20 cellular contexts compared by ENCODE assay signal in genomic region chr1:53288247-53289049, GRCh38. TPM values are rescaled to one million over a fixed set of nuclear protein-coding genes. Genes with fewer than 3 reads are reported as not detected.
DNase-seq lines count a peak whose midpoint lies in the region; ATAC-seq and TF ChIP-seq lines count a peak whose summit lies in the region.
"Had no signal": no experiment of that assay in that cellular context is flagged by ENCODE, and none has a peak within 500 bp of the region (broad histone marks: within the 10 kb centered on the region; RNA-seq: fewer than 3 reads in every experiment).

No MANE protein-coding gene starts in this region.

- CTCF ChIA-PET in activated naive CD4-positive, alpha-beta T cell treated with anti-CD3 and anti-CD28 coated beads, Interleukin-2, amount 10 ng/mL, durations not matched to agents 7 days and 5 days (lab: Charles Lee), result interaction anchor here (0.8 to 1.8 kb wide), 3 partner anchors 10 to 105 kb away, joined by 3 to 10 read pairs (median 3); no protein-coding TSS in a partner anchor

- H3K36me3 Mint-ChIP-seq in activated naive CD4-positive, alpha-beta T cell treated with anti-CD3 and anti-CD28 coated beads, Interleukin-2, amount 50 U/mL, for 72 hours, result peaks cover 0 to 6% of the 10 kb centered on the region in 2 donors
- H3K36me3 Mint-ChIP-seq in activated naive CD4-positive, alpha-beta T cell treated with anti-CD3 and anti-CD28 coated beads, Interleukin-2, amount 10 ng/mL, durations not matched to agents 7 days and 5 days, result peaks cover 19% of the 10 kb centered on the region
- H3K36me3 Mint-ChIP-seq in brain (peaks cover 4% of the 10 kb centered on the region), memory B cell (peaks cover 5% of the 10 kb centered on the region)
- H3K36me3 Mint-ChIP-seq: activated naive CD8-positive, alpha-beta T cell treated with anti-CD3 and anti-CD28 coated beads, Interleukin-2, amount 10 ng/mL, durations not matched to agents 7 days and 5 days had no signal

- peaks cover 0 to 6% (median 5%) of the 10 kb centered on the region in 4 donors for H3K4me1 ChIP-seq in transverse colon

- H3K27me3 Mint-ChIP-seq in activated naive CD4-positive, alpha-beta T cell treated with anti-CD3 and anti-CD28 coated beads, Interleukin-2, amount 10 ng/mL, durations not matched to agents 7 days and 5 days, result no peaks in the 10 kb centered on the region
- no peaks in the 10 kb centered on the region for H3K27me3 Mint-ChIP-seq in brain
- no peaks in the 10 kb centered on the region for H3K27me3 Mint-ChIP-seq in memory B cell
- H3K27me3 Mint-ChIP-seq: activated naive CD8-positive, alpha-beta T cell treated with anti-CD3 and anti-CD28 coated beads, Interleukin-2, amount 10 ng/mL, durations not matched to agents 7 days and 5 days had no signal

- no peak for TF ChIP-seq EP300 in transverse colon (IDR thresholded peaks at IDR 0.05; ENCODE audit: low read depth)

- H3K4me3 ChIP-seq in transverse colon, result no peak overlapping the region
- H3K4me3 ChIP-seq: lower lobe of right lung, right atrium auricular region, vagina had no signal

- H3K9me3 Mint-ChIP-seq in activated naive CD4-positive, alpha-beta T cell treated with anti-CD3 and anti-CD28 coated beads, Interleukin-2, amount 50 U/mL, for 72 hours, result no peaks in the 10 kb centered on the region
- H3K9me3 Mint-ChIP-seq in activated naive CD4-positive, alpha-beta T cell treated with anti-CD3 and anti-CD28 coated beads, Interleukin-2, amount 10 ng/mL, durations not matched to agents 7 days and 5 days, result no peaks in the 10 kb centered on the region
- H3K9me3 Mint-ChIP-seq in brain (no peaks in the 10 kb centered on the region), memory B cell (no peaks in the 10 kb centered on the region)
- H3K9me3 Mint-ChIP-seq: activated naive CD8-positive, alpha-beta T cell treated with anti-CD3 and anti-CD28 coated beads, Interleukin-2, amount 10 ng/mL, durations not matched to agents 7 days and 5 days; activated T-helper 1 cell treated with anti-CD3 and anti-CD28 coated beads, Interleukin-12 subunit alpha, Interleukin-12 subunit beta, Interleukin-2, Interleukin-4 antibody, amounts not matched to agents 30 ng/mL and 10 ng/mL and 1 ng/mL, durations not matched to agents 14 hours and 24 hours and 36 hours had no signal

- TF ChIP-seq POLR2A in transverse colon (IDR thresholded peaks at IDR 0.05), result no peak

- peaks cover 18% of the 10 kb centered on the region for H3K4me1 Mint-ChIP-seq in activated naive CD4-positive, alpha-beta T cell treated with anti-CD3 and anti-CD28 coated beads, Interleukin-2, amount 10 ng/mL, durations not matched to agents 7 days and 5 days
- H3K4me1 Mint-ChIP-seq in brain, result peaks cover 79% of the 10 kb centered on the region
- H3K4me1 Mint-ChIP-seq in memory B cell, result peaks cover 13% of the 10 kb centered on the region

- TF ChIP-seq CTCF in brain (conservative IDR thresholded peaks at IDR 0.05) (no peak), transverse colon (IDR thresholded peaks at IDR 0.05) (no peak)

- intact Hi-C loops in transverse colon (cut with DNase I; ENCODE audit: low total_unique reads), result no loop called here
- intact Hi-C loops in cardiac septum (cut with DNase I), result no loop called here

- H3K36me3 ChIP-seq in transverse colon, result no peaks in the 10 kb centered on the region
- H3K36me3 ChIP-seq: brain microvascular endothelial cell, lower lobe of right lung, right atrium auricular region, vagina had no signal

- no peaks in the 10 kb centered on the region for H3K9me3 ChIP-seq in transverse colon
- H3K9me3 ChIP-seq: lower lobe of right lung, right atrium auricular region, vagina had no signal

- no peak for DNase-seq in activated naive CD4-positive, alpha-beta T cell treated with anti-CD3 and anti-CD28 coated beads, Interleukin-2, amount 50 U/mL, for 72 hours (ENCODE audit: low spot score in 2 of 2)
- DNase-seq in activated naive CD4-positive, alpha-beta T cell treated with anti-CD3 and anti-CD28 coated beads, Interleukin-2, amount 10 ng/mL, durations not matched to agents 7 days and 5 days, result no peak
- DNase-seq in memory B cell (ENCODE audit: low spot score in 2 of 2) (no peak), transverse colon (no peak), cardiac septum (ENCODE audit: low spot score) (no peak)
- DNase-seq in stimulated activated CD4-positive, alpha-beta T cell treated with anti-CD3 and anti-CD28 coated beads, Interleukin-2, amount 100 ng/mL, for 48 hours, result no peak
- DNase-seq: activated CD4-positive, alpha-beta T cell treated with anti-CD3 and anti-CD28 coated beads for 1 hour; activated naive CD8-positive, alpha-beta T cell treated with anti-CD3 and anti-CD28 coated beads, Interleukin-2, amount 10 ng/mL, durations not matched to agents 7 days and 5 days; brain microvascular endothelial cell; C1 segment of cervical spinal cord; cortex of kidney; lower lobe of right lung; NCI-H2081; NCI-H510A treated with DMSO at 0.1 percent for 48 hours had no signal

- in situ Hi-C loops in transverse colon (cut with MboI; ENCODE audit: low pct_ligation_motif_present in 1 of 4, low pct_unique_long_range_greater_than_20kb in 1 of 4, low sequenced_read_pairs in 3 of 4), result loop anchor here in 2 of 4 donors (10.0 to 25.0 kb wide), 2 partner anchors 106 to 474 kb away; no protein-coding TSS in a partner anchor

- H3K27me3 ChIP-seq in transverse colon, result no peaks in the 10 kb centered on the region
- H3K27me3 ChIP-seq: brain microvascular endothelial cell, right atrium auricular region, vagina had no signal

- H3K27ac Mint-ChIP-seq in activated naive CD4-positive, alpha-beta T cell treated with anti-CD3 and anti-CD28 coated beads, Interleukin-2, amount 50 U/mL, for 72 hours, result peak overlapping the region; percentile 12 to 22
- no peak overlapping the region for H3K27ac Mint-ChIP-seq in activated naive CD4-positive, alpha-beta T cell treated with anti-CD3 and anti-CD28 coated beads, Interleukin-2, amount 10 ng/mL, durations not matched to agents 7 days and 5 days
- H3K27ac Mint-ChIP-seq in brain (peak overlapping the region; percentile 94 to 99 (median 98)), memory B cell (peak overlapping the region; percentile 50)
- H3K27ac Mint-ChIP-seq: activated naive CD8-positive, alpha-beta T cell treated with anti-CD3 and anti-CD28 coated beads, Interleukin-2, amount 10 ng/mL, durations not matched to agents 7 days and 5 days had no signal

- H3K27ac ChIP-seq in transverse colon, result no peak overlapping the region
- H3K27ac ChIP-seq: brain microvascular endothelial cell, KMS-11, lower lobe of right lung, right atrium auricular region, vagina had no signal

- no peak for ATAC-seq in activated naive CD4-positive, alpha-beta T cell treated with anti-CD3 and anti-CD28 coated beads, Interleukin-2, amount 50 U/mL, for 72 hours
- ATAC-seq in memory B cell (ENCODE audit: low read depth) (no peak), GM18502 (IDR thresholded peaks at IDR 0.05; ENCODE audit: poor library complexity, unreplicated experiment) (no peak)
- ATAC-seq: lower lobe of right lung had no signal

- 76% methylated on average over 17 of the region's 17 CpGs; no CpG with 5 or more reads in 1 of the 2 donors for WGBS in transverse colon (ENCODE audit: low coverage in 1 of 2), 2 donors

- no peak overlapping the region for H3K4me3 Mint-ChIP-seq in activated naive CD4-positive, alpha-beta T cell treated with anti-CD3 and anti-CD28 coated beads, Interleukin-2, amount 10 ng/mL, durations not matched to agents 7 days and 5 days
- peak overlapping the region; percentile 26 to 77 (median 58) for H3K4me3 Mint-ChIP-seq in brain
- H3K4me3 Mint-ChIP-seq in memory B cell, result no peak overlapping the region
- H3K4me3 Mint-ChIP-seq: activated naive CD8-positive, alpha-beta T cell treated with anti-CD3 and anti-CD28 coated beads, Interleukin-2, amount 10 ng/mL, durations not matched to agents 7 days and 5 days; activated T-helper 1 cell treated with anti-CD3 and anti-CD28 coated beads, Interleukin-12 subunit alpha, Interleukin-12 subunit beta, Interleukin-2, Interleukin-4 antibody, amounts not matched to agents 30 ng/mL and 10 ng/mL and 1 ng/mL, durations not matched to agents 14 hours and 24 hours and 36 hours had no signal

RNA-seq across cellular contexts. Expression of gene LRP8, which starts 39.4 kb away (rescaled TPM):
- 10 to 100 TPM; 39.8 to 43.7 TPM for total RNA-seq in activated naive CD4-positive, alpha-beta T cell treated with anti-CD3 and anti-CD28 coated beads, Interleukin-2, amount 50 U/mL, for 72 hours
- polyA plus RNA-seq in brain (ENCODE audit: insufficient read depth, low read depth, low replicate concordance), result 17.4 TPM
- total RNA-seq in transverse colon (10 to 100 TPM in 1 of 4 donors, 1 to 10 TPM in 1, under 1 TPM in 2; 0.37 to 10.7 (median 1.4) TPM), cardiac septum (2.3 TPM)

RNA-seq across cellular contexts. Expression of gene MAGOH, which starts 50.1 kb away (rescaled TPM):
- total RNA-seq in activated naive CD4-positive, alpha-beta T cell treated with anti-CD3 and anti-CD28 coated beads, Interleukin-2, amount 50 U/mL, for 72 hours, result 10 to 100 TPM; 71.7 to 92.1 TPM
- polyA plus RNA-seq in brain (ENCODE audit: insufficient read depth, low read depth, low replicate concordance), result 54.8 TPM
- total RNA-seq in transverse colon (10 to 100 TPM in 3 of 4 donors, 1 to 10 TPM in 1; 5.0 to 48.6 (median 23.5) TPM), cardiac septum (21.9 TPM)

Comparison
In these comparisons a context has a peak if more than half of its experiments do, and no peak if none do; other contexts are left out.
1. H3K4me3 Mint-ChIP-seq: peak in brain (5 of 5); none in activated naive CD4-positive, alpha-beta T cell treated with anti-CD3 and anti-CD28 coated beads, Interleukin-2, amount 10 ng/mL, durations not matched to agents 7 days and 5 days (single experiment) and memory B cell (single experiment).